Comparison of ENCODE assay signal across 8 cellular contexts in the genomic region with DNA sequence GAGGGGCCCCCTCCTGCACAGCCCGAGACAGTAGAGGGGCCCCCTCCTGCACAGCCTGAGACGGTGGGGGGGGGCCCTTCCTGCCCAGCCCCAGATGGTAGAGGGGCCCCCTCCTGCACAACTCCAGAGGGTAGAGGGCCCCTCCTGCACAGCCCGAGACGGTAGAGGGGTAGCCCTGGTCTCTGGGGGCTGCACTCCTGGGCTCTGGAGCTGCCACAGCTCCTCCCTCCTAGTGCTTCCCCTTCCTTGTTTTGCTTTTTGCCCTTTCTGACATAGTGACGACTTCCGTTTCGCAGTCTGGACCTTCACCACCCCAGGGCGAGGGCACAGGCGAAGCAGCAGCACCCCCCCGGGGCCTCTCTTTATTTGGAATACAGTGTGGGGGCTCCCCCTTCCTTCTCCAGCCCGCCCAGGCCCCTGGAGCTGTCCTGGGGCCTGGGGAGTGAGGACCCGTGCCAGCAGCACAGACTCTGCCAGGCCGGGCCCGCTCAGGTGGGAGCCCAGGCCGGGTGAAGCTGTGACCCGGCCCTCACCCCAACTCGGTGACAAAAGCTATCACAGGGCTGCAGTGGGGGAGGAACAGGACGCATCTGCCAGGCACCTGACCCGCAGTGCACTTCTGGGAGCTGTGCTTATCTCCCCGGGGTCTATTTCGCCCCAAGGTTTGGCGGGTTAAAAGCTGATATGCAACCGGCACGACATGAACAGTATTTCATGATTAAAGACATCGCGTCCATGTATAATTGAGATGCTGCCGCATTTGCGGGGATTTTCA. TPM values are rescaled to one million over a fixed set of nuclear protein-coding genes. Genes with fewer than 3 reads are reported as not detected.
A peak's percentile ranks its signal among the peaks of the same experiment; 100 is the strongest.
DNase-seq lines count a peak whose midpoint lies in the region; ATAC-seq, FAIRE-seq and TF ChIP-seq lines count a peak whose summit lies in the region.

No MANE protein-coding gene starts in this region.

- H3K27ac ChIP-seq in neural cell (ENCODE audit: low read length) (peak overlapping the region; percentile 80), suprapubic skin (peak overlapping the region; percentile 96)

- DNase-seq in NCI-H526 (lab: John Stamatoyannopoulos, UW): peak; percentile 14 to 53
- no peak for DNase-seq in NCI-H526 treated with DMSO at 0.1 percent for 48 hours (lab: John Stamatoyannopoulos, UW)
- DNase-seq in RCC 7860 (ENCODE audit: low spot score): peak; percentile 9
- peak; percentile 66 for DNase-seq in activated T-helper 2 cell treated with anti-CD3 and anti-CD28 coated beads, Interferon-gamma antibody, Interleukin-2, Interleukin-4, amounts not matched to agents 10 μg/mL and 5 μg/mL and 100 μg/mL, durations not matched to agents 14 hours and 24 hours and 36 hours (ENCODE audit: low spot score)
- peak; percentile 8 for DNase-seq in fibroblast of the conjunctiva (ENCODE audit: low read depth)
- no peak for DNase-seq in suprapubic skin (ENCODE audit: low spot score in 2 of 2)

- no peaks in the 10 kb centered on the region for H3K9me3 ChIP-seq in neural cell (ENCODE audit: low read length)
- H3K9me3 ChIP-seq in suprapubic skin: no peaks in the 10 kb centered on the region

- H3K79me2 ChIP-seq in neural cell (replicated peaks; ENCODE audit: insufficient read depth, low read length): no peaks in the 10 kb centered on the region

- TF ChIP-seq POLR2A in suprapubic skin (IDR thresholded peaks at IDR 0.05): peak; percentile 20 to 39

- H3K27ac Mint-ChIP-seq in activated T-helper 2 cell treated with anti-CD3 and anti-CD28 coated beads, Interferon-gamma antibody, Interleukin-2, Interleukin-4, amounts not matched to agents 10 μg/mL and 5 μg/mL and 100 μg/mL, durations not matched to agents 14 hours and 24 hours and 36 hours: peak overlapping the region; percentile 86

- no peaks in the 10 kb centered on the region for H3K9me2 ChIP-seq in neural cell (ENCODE audit: insufficient read depth, low read length)

- no peaks in the 10 kb centered on the region for H4K20me1 ChIP-seq in neural cell (ENCODE audit: insufficient read depth)

- no peaks in the 10 kb centered on the region for H3K9me3 Mint-ChIP-seq in activated T-helper 2 cell treated with anti-CD3 and anti-CD28 coated beads, Interferon-gamma antibody, Interleukin-2, Interleukin-4, amounts not matched to agents 10 μg/mL and 5 μg/mL and 100 μg/mL, durations not matched to agents 14 hours and 24 hours and 36 hours

- WGBS in suprapubic skin: 7% methylated on average over 21 of the region's 28 CpGs

- H3K36me3 ChIP-seq in neural cell (ENCODE audit: insufficient read depth, low read length) (no peaks in the 10 kb centered on the region), suprapubic skin (no peaks in the 10 kb centered on the region)

- H3K4me1 Mint-ChIP-seq in activated T-helper 2 cell treated with anti-CD3 and anti-CD28 coated beads, Interferon-gamma antibody, Interleukin-2, Interleukin-4, amounts not matched to agents 10 μg/mL and 5 μg/mL and 100 μg/mL, durations not matched to agents 14 hours and 24 hours and 36 hours (ENCODE audit: low read depth): peaks cover 42% of the 10 kb centered on the region

- peaks cover 34% of the 10 kb centered on the region for H3K4me1 ChIP-seq in suprapubic skin

- TF ChIP-seq RAD21 in neural cell (conservative IDR thresholded peaks at IDR 0.05): no peak

- intact Hi-C loops in activated T-helper 2 cell treated with anti-CD3 and anti-CD28 coated beads, Interferon-gamma antibody, Interleukin-2, Interleukin-4, amounts not matched to agents 10 μg/mL and 5 μg/mL and 100 μg/mL, durations not matched to agents 14 hours and 24 hours and 36 hours (cut with micrococcal nuclease): loop anchor here (1.0 kb wide), 5 partner anchors 29 to 380 kb away; a partner anchor contains a TSS

- FAIRE-seq in RCC 7860 (lab: Jason Lieb, UNC): no peak

- TF ChIP-seq EP300 in neural cell (conservative IDR thresholded peaks at IDR 0.05; ENCODE audit: poor library complexity, severe bottlenecking) (peak; percentile 9), suprapubic skin (IDR thresholded peaks at IDR 0.05) (no peak)

- no peaks in the 10 kb centered on the region for H3K27me3 Mint-ChIP-seq in activated T-helper 2 cell treated with anti-CD3 and anti-CD28 coated beads, Interferon-gamma antibody, Interleukin-2, Interleukin-4, amounts not matched to agents 10 μg/mL and 5 μg/mL and 100 μg/mL, durations not matched to agents 14 hours and 24 hours and 36 hours (ENCODE audit: low read depth)

- no peak for TF ChIP-seq CTCF in neural cell (IDR thresholded peaks at IDR 0.05; ENCODE audit: poor library complexity, severe bottlenecking)
- TF ChIP-seq CTCF in suprapubic skin (IDR thresholded peaks at IDR 0.05): no peak

- peak; percentile 36 for ATAC-seq in HG03108 (IDR thresholded peaks at IDR 0.05; ENCODE audit: unreplicated experiment)

- H3K27me3 ChIP-seq in neural cell (ENCODE audit: insufficient read depth, low read depth, low read length) (no peaks in the 10 kb centered on the region), suprapubic skin (no peaks in the 10 kb centered on the region)

- peak overlapping the region; percentile 85 for H3K9ac ChIP-seq in neural cell (ENCODE audit: low read length)

- H3K4me3 ChIP-seq in neural cell (ENCODE audit: low read length) (peak overlapping the region; percentile 95), suprapubic skin (peak overlapping the region; percentile 83)

- H2AFZ ChIP-seq in neural cell (ENCODE audit: low read depth, low read length): peak overlapping the region; percentile 65

- H3K4me3 Mint-ChIP-seq in activated T-helper 2 cell treated with anti-CD3 and anti-CD28 coated beads, Interferon-gamma antibody, Interleukin-2, Interleukin-4, amounts not matched to agents 10 μg/mL and 5 μg/mL and 100 μg/mL, durations not matched to agents 14 hours and 24 hours and 36 hours (ENCODE audit: low read depth): peak overlapping the region; percentile 76

- H3K36me3 Mint-ChIP-seq in activated T-helper 2 cell treated with anti-CD3 and anti-CD28 coated beads, Interferon-gamma antibody, Interleukin-2, Interleukin-4, amounts not matched to agents 10 μg/mL and 5 μg/mL and 100 μg/mL, durations not matched to agents 14 hours and 24 hours and 36 hours (ENCODE audit: low read depth): peaks cover 15% of the 10 kb centered on the region

- no peaks in the 10 kb centered on the region for H3F3A ChIP-seq in neural cell (ENCODE audit: insufficient read depth, low read length, poor library complexity, severe bottlenecking)

- H3K4me2 ChIP-seq in neural cell (ENCODE audit: low read length): peak overlapping the region; percentile 97

TF ChIP-seq in neural cell, 6 proteins besides CTCF, POLR2A, EP300 and RAD21 (continues in another document):
- peak; percentile 50 for TF ChIP-seq POLR2AphosphoS5 (IDR thresholded peaks at IDR 0.05)

RNA-seq across cellular contexts. Expression of a gene that starts 1.1 kb away (rescaled TPM):
- total RNA-seq in activated T-helper 2 cell treated with anti-CD3 and anti-CD28 coated beads, Interferon-gamma antibody, Interleukin-2, Interleukin-4, amounts not matched to agents 10 μg/mL and 5 μg/mL and 100 μg/mL, durations not matched to agents 14 hours and 24 hours and 36 hours: 26.5 and 28.4 TPM in 2 replicates
- polyA plus RNA-seq in neural cell: 29.0 and 35.9 TPM in 2 replicates
- 19.2 and 26.8 TPM in 2 replicates for polyA minus RNA-seq in neural cell
- total RNA-seq in suprapubic skin: 10 to 100 TPM in 2 of 4 donors, 1 to 10 TPM in 2; 9.7 to 16.3 (median 10.7) TPM

RNA-seq across cellular contexts. Expression of a gene that starts 29.3 kb away (rescaled TPM):
- total RNA-seq in activated T-helper 2 cell treated with anti-CD3 and anti-CD28 coated beads, Interferon-gamma antibody, Interleukin-2, Interleukin-4, amounts not matched to agents 10 μg/mL and 5 μg/mL and 100 μg/mL, durations not matched to agents 14 hours and 24 hours and 36 hours: 191 and 199 TPM in 2 replicates
- 1.1 TPM in 2 replicates for polyA plus RNA-seq in neural cell
- not detected in 2 replicates for polyA minus RNA-seq in neural cell
- 100 to 1,000 TPM in 1 of 4 donors, 10 to 100 TPM in 3; 33.3 to 111 (median 60.9) TPM for total RNA-seq in suprapubic skin

RNA-seq across cellular contexts. Expression of a gene that starts 47.3 kb away (rescaled TPM):
- total RNA-seq in activated T-helper 2 cell treated with anti-CD3 and anti-CD28 coated beads, Interferon-gamma antibody, Interleukin-2, Interleukin-4, amounts not matched to agents 10 μg/mL and 5 μg/mL and 100 μg/mL, durations not matched to agents 14 hours and 24 hours and 36 hours: 0.73 and 1.2 TPM in 2 replicates
- polyA plus RNA-seq in neural cell: 5.2 TPM in 1 of 2 replicates, not detected in the other
- polyA minus RNA-seq in neural cell: not detected in 2 replicates
- 1 to 10 TPM in 2 of 4 donors, not detected in 2; 2.2 to 2.6 TPM for total RNA-seq in suprapubic skin

RNA-seq across cellular contexts. Expression of a gene that starts 55.4 kb away (rescaled TPM):
- total RNA-seq in activated T-helper 2 cell treated with anti-CD3 and anti-CD28 coated beads, Interferon-gamma antibody, Interleukin-2, Interleukin-4, amounts not matched to agents 10 μg/mL and 5 μg/mL and 100 μg/mL, durations not matched to agents 14 hours and 24 hours and 36 hours: not detected in 2 replicates
- 0.81 TPM in 1 of 2 replicates, not detected in the other for polyA plus RNA-seq in neural cell
- 3.2 and 4.3 TPM in 2 replicates for polyA minus RNA-seq in neural cell
- 10 to 100 TPM in 1 of 4 donors, 1 to 10 TPM in 3; 2.6 to 12.0 (median 5.9) TPM for total RNA-seq in suprapubic skin

RNA-seq across cellular contexts. Expression of a gene that starts 59.1 kb away (rescaled TPM):
- total RNA-seq in activated T-helper 2 cell treated with anti-CD3 and anti-CD28 coated beads, Interferon-gamma antibody, Interleukin-2, Interleukin-4, amounts not matched to agents 10 μg/mL and 5 μg/mL and 100 μg/mL, durations not matched to agents 14 hours and 24 hours and 36 hours: 49.1 and 52.2 TPM in 2 replicates
- polyA plus RNA-seq in neural cell: 37.9 and 43.4 TPM in 2 replicates
- polyA minus RNA-seq in neural cell: 52.3 and 53.8 TPM in 2 replicates
- total RNA-seq in suprapubic skin: 10 to 100 TPM; 17.7 to 36.0 (median 29.7) TPM

Comparison
In these comparisons a context has a peak if more than half of its experiments do, and no peak if none do; other contexts are left out.
1. DNase-seq: peak in NCI-H526 (2 of 2), RCC 7860 (single experiment), activated T-helper 2 cell treated with anti-CD3 and anti-CD28 coated beads, Interferon-gamma antibody, Interleukin-2, Interleukin-4, amounts not matched to agents 10 μg/mL and 5 μg/mL and 100 μg/mL, durations not matched to agents 14 hours and 24 hours and 36 hours (single experiment) and fibroblast of the conjunctiva (single experiment); none in NCI-H526 treated with DMSO at 0.1 percent for 48 hours (single experiment) and suprapubic skin (0 of 2).